13 cellular contexts compared by ENCODE assay signal in the genomic region with DNA sequence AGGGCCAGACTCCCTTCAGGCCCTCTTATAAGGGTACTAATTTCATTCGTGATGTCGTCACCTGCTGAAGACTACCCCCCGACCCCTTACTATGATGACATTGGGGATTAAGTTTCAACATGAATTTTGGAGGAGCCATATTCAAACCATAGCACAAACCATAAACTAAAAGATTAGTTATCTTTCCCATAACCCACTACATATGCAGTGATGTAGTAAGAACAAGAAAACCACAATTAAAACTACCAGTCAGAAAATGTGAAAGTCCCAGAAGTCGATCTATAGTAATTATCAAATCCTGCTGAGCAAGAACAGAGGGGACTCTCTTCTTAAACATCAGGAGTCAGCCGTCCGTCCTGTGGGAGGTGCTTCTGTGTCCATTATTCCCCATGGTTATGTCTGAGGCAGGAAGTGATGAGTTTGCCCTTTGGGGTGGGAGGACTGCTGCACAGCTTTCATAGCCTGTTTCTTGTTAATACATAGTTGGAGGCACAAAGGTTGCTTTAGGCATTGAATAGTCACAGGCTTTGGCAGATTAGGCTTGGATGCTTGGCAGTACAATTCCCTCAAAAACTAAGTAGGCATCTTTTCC. TPM values are rescaled to one million over a fixed set of nuclear protein-coding genes. Genes with fewer than 3 reads are reported as not detected.
DNase-seq lines count a peak whose midpoint lies in the region; ATAC-seq and TF ChIP-seq lines count a peak whose summit lies in the region.
"Had no signal": no experiment of that assay in that cellular context is flagged by ENCODE, and none has a peak within 500 bp of the region (broad histone marks: within the 10 kb centered on the region; RNA-seq: fewer than 3 reads in every experiment).

No MANE protein-coding gene starts in this region.

- peak; percentile 34 for DNase-seq in activated naive CD8-positive, alpha-beta T cell treated with anti-CD3 and anti-CD28 coated beads, Interleukin-2, amount 50 U/mL, for 24 hours
- DNase-seq in activated naive CD8-positive, alpha-beta T cell treated with anti-CD3 and anti-CD28 coated beads for 36 hours = no peak
- DNase-seq in RPMI7951 (ENCODE audit: low read depth) = peak; percentile 94
- peak; percentile 50 for DNase-seq in epidermal melanocyte (ENCODE audit: insufficient read length, low spot score)
- peak; percentile 33 for DNase-seq in stimulated activated naive CD8-positive, alpha-beta T cell treated with anti-CD3 and anti-CD28 coated beads, Interleukin-15, Interleukin-2, amounts not matched to agents 100 U/mL and 50 U/mL, for 24 hours
- no peak for DNase-seq in omental fat pad (ENCODE audit: low spot score)
- no peak for DNase-seq in effector CD8-positive, alpha-beta T cell (lab: John Stamatoyannopoulos, UW)
- DNase-seq: activated B cell treated with CpG ODN at 0.5 μM for 24 hours, DMS153, ovary, small intestine, testis had no signal

- peaks cover 1% of the 10 kb centered on the region for H3K9me3 Mint-ChIP-seq in activated naive CD8-positive, alpha-beta T cell treated with anti-CD3 and anti-CD28 coated beads, Interleukin-2, amount 50 U/mL, for 24 hours
- H3K9me3 Mint-ChIP-seq in activated naive CD8-positive, alpha-beta T cell treated with anti-CD3 and anti-CD28 coated beads for 36 hours = no peaks in the 10 kb centered on the region
- H3K9me3 Mint-ChIP-seq: activated B cell treated with CpG ODN at 0.5 μM for 24 hours had no signal

- peak; percentile 63 for ATAC-seq in activated naive CD8-positive, alpha-beta T cell treated with anti-CD3 and anti-CD28 coated beads, Interleukin-2, amount 50 U/mL, for 24 hours
- ATAC-seq in stimulated activated naive CD8-positive, alpha-beta T cell treated with anti-CD3 and anti-CD28 coated beads, Interleukin-15, Interleukin-2, amounts not matched to agents 100 U/mL and 50 U/mL, for 24 hours = peak; percentile 58
- ATAC-seq in HG03442 (IDR thresholded peaks at IDR 0.05; ENCODE audit: unreplicated experiment) (no peak), omental fat pad (ENCODE audit: low FRiP score) (no peak)

- H3K27ac Mint-ChIP-seq in activated naive CD8-positive, alpha-beta T cell treated with anti-CD3 and anti-CD28 coated beads, Interleukin-2, amount 50 U/mL, for 24 hours = no peak overlapping the region
- H3K27ac Mint-ChIP-seq in activated naive CD8-positive, alpha-beta T cell treated with anti-CD3 and anti-CD28 coated beads for 36 hours = no peak overlapping the region
- H3K27ac Mint-ChIP-seq: activated B cell treated with CpG ODN at 0.5 μM for 24 hours had no signal

- peaks cover 23% of the 10 kb centered on the region for H3K4me1 Mint-ChIP-seq in activated naive CD8-positive, alpha-beta T cell treated with anti-CD3 and anti-CD28 coated beads, Interleukin-2, amount 50 U/mL, for 24 hours
- peaks cover 21% of the 10 kb centered on the region for H3K4me1 Mint-ChIP-seq in activated naive CD8-positive, alpha-beta T cell treated with anti-CD3 and anti-CD28 coated beads for 36 hours
- H3K4me1 Mint-ChIP-seq: activated B cell treated with CpG ODN at 0.5 μM for 24 hours had no signal

- H3K36me3 Mint-ChIP-seq in activated naive CD8-positive, alpha-beta T cell treated with anti-CD3 and anti-CD28 coated beads, Interleukin-2, amount 50 U/mL, for 24 hours (ENCODE audit: low read depth) = no peaks in the 10 kb centered on the region
- no peaks in the 10 kb centered on the region for H3K36me3 Mint-ChIP-seq in activated naive CD8-positive, alpha-beta T cell treated with anti-CD3 and anti-CD28 coated beads for 36 hours

- TF ChIP-seq CTCF in omental fat pad (IDR thresholded peaks at IDR 0.05) = no peak

- peak overlapping the region; percentile 10 for H3K4me3 Mint-ChIP-seq in activated naive CD8-positive, alpha-beta T cell treated with anti-CD3 and anti-CD28 coated beads, Interleukin-2, amount 50 U/mL, for 24 hours
- H3K4me3 Mint-ChIP-seq in activated naive CD8-positive, alpha-beta T cell treated with anti-CD3 and anti-CD28 coated beads for 36 hours = no peak overlapping the region
- H3K4me3 Mint-ChIP-seq: activated B cell treated with CpG ODN at 0.5 μM for 24 hours had no signal

- H3K27me3 Mint-ChIP-seq in activated naive CD8-positive, alpha-beta T cell treated with anti-CD3 and anti-CD28 coated beads, Interleukin-2, amount 50 U/mL, for 24 hours = no peaks in the 10 kb centered on the region
- no peaks in the 10 kb centered on the region for H3K27me3 Mint-ChIP-seq in activated naive CD8-positive, alpha-beta T cell treated with anti-CD3 and anti-CD28 coated beads for 36 hours

RNA-seq across cellular contexts. Expression of a gene that starts 35.9 kb away (rescaled TPM):
- 1 to 10 TPM; 8.7 to 9.4 TPM for total RNA-seq in activated naive CD8-positive, alpha-beta T cell treated with anti-CD3 and anti-CD28 coated beads for 36 hours
- 76.1 and 101 TPM in 2 replicates for total RNA-seq in RPMI7951 (2014; rRNA removed; shearing (Covaris generic))
- 10 to 100 TPM; 10.7 to 39.8 (median 28.5) TPM for total RNA-seq in omental fat pad
- total RNA-seq: activated B cell treated with CpG ODN at 0.5 μM for 24 hours had no signal

Comparison
In these comparisons a context has a peak if more than half of its experiments do, and no peak if none do; other contexts are left out.
1. DNase-seq: peak in activated naive CD8-positive, alpha-beta T cell treated with anti-CD3 and anti-CD28 coated beads, Interleukin-2, amount 50 U/mL, for 24 hours (single experiment), RPMI7951 (single experiment), epidermal melanocyte (single experiment) and stimulated activated naive CD8-positive, alpha-beta T cell treated with anti-CD3 and anti-CD28 coated beads, Interleukin-15, Interleukin-2, amounts not matched to agents 100 U/mL and 50 U/mL, for 24 hours (single experiment); none in activated naive CD8-positive, alpha-beta T cell treated with anti-CD3 and anti-CD28 coated beads for 36 hours (single experiment), omental fat pad (single experiment) and effector CD8-positive, alpha-beta T cell (single experiment).
2. ATAC-seq: peak in activated naive CD8-positive, alpha-beta T cell treated with anti-CD3 and anti-CD28 coated beads, Interleukin-2, amount 50 U/mL, for 24 hours (single experiment) and stimulated activated naive CD8-positive, alpha-beta T cell treated with anti-CD3 and anti-CD28 coated beads, Interleukin-15, Interleukin-2, amounts not matched to agents 100 U/mL and 50 U/mL, for 24 hours (single experiment); none in HG03442 (single experiment) and omental fat pad (single experiment).